8 cellular contexts compared by ENCODE assay signal in the genomic region with DNA sequence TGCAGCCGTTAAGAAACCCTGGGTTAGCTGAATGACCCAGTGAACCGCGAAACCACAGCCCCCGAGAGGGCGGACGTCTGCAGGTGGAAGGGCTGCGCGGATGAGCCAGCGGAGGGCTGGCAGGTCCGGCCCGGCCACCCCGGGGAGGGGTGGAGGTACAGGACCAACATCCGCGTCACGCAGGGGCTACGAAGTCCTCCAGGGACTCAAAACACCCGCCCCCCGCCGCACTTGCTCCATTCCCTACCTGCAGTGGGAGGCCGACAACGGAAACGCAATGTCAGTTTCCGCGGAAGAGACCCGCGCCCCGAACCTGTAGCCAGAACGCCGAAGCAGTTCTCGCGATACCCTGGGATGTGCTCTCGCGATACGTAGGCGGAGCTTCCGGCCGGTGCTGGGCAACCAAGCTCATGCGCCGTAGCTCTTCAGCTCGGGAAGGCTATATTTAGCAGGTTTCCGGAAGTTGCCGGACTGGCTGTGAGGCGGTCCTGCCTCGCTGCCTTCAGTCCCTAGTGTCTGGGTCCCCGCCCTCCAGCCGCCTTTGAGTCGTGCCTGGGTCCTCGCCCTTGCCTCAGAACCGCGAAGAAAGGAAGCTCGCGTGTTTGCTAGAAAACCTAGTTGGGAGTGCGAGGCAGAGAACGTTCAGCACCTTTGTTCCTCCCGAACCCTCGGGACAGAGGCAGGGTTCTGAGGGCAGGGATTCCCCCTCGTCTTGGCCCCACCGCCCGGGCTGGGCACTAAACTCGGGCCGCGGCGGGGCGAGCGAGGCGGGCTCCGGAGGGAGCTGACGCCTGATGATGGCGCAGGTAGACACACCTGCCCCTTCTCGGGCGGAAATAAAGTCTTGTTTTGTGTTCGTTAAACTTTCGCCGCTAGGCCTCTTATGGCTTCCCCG. TPM values are rescaled to one million over a fixed set of nuclear protein-coding genes. Genes with fewer than 3 reads are reported as not detected.
A peak's percentile ranks its signal among the peaks of the same experiment; 100 is the strongest.
DNase-seq lines count a peak whose midpoint lies in the region; ATAC-seq and TF ChIP-seq lines count a peak whose summit lies in the region.

A gene with protein sequence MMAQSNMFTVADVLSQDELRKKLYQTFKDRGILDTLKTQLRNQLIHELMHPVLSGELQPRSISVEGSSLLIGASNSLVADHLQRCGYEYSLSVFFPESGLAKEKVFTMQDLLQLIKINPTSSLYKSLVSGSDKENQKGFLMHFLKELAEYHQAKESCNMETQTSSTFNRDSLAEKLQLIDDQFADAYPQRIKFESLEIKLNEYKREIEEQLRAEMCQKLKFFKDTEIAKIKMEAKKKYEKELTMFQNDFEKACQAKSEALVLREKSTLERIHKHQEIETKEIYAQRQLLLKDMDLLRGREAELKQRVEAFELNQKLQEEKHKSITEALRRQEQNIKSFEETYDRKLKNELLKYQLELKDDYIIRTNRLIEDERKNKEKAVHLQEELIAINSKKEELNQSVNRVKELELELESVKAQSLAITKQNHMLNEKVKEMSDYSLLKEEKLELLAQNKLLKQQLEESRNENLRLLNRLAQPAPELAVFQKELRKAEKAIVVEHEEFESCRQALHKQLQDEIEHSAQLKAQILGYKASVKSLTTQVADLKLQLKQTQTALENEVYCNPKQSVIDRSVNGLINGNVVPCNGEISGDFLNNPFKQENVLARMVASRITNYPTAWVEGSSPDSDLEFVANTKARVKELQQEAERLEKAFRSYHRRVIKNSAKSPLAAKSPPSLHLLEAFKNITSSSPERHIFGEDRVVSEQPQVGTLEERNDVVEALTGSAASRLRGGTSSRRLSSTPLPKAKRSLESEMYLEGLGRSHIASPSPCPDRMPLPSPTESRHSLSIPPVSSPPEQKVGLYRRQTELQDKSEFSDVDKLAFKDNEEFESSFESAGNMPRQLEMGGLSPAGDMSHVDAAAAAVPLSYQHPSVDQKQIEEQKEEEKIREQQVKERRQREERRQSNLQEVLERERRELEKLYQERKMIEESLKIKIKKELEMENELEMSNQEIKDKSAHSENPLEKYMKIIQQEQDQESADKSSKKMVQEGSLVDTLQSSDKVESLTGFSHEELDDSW (plus strand): TSS at position 471 of the 895 bp plus-strand sequence. CDS start 324 bp downstream, at position 795.
A gene (minus strand): TSS at position 343 of the 895 bp plus-strand sequence. CDS start 14,657 bp downstream, outside the sequence.

- H4K20me1 ChIP-seq in PC-9 (ENCODE audit: insufficient read depth) = no peaks in the 10 kb centered on the region

- intact Hi-C loops in PC-9 (cut with micrococcal nuclease; ENCODE audit: unreplicated experiment) = loop anchor here (1.0 to 2.0 kb wide), 3 partner anchors 42 to 76 kb away; no protein-coding TSS in a partner anchor

- no TSS peak for BruUV-seq in PC-9 (replicated peaks; lab: Mats Ljungman, UMichigan)

- no peaks in the 10 kb centered on the region for H3K27me3 ChIP-seq in PC-9 (ENCODE audit: insufficient read depth, low read depth)

- CTCF ChIA-PET in PC-9 (lab: Charles Lee) = interaction anchor here (0.7 to 0.8 kb wide), 2 partner anchors 72 to 228 kb away, joined by 3 read pairs; no protein-coding TSS in a partner anchor

- peaks cover 72% of the 10 kb centered on the region for H3K79me2 ChIP-seq in PC-9 (ENCODE audit: low read depth)

- peak within 1 kb of the TSS; percentile 97 for H3K4me2 ChIP-seq in PC-9

- H3K4me1 ChIP-seq in PC-9 (replicated peaks; ENCODE audit: insufficient read depth) = peaks cover 15% of the 10 kb centered on the region; the same call in 1 of the 2 replicates

- no peaks in the 10 kb centered on the region for H3K9me2 ChIP-seq in PC-9 (ENCODE audit: insufficient read depth)

- POLR2A ChIA-PET in PC-9 (lab: Charles Lee; ENCODE audit: unreplicated experiment) = interaction anchor here (0.5 to 1.4 kb wide), 11 partner anchors 12 to 1122 kb away, joined by 3 to 18 read pairs (median 6); a partner anchor contains a TSS

- peaks cover 11% of the 10 kb centered on the region; the same call in 1 of the 2 replicates for H3F3A ChIP-seq in PC-9 (ENCODE audit: insufficient read depth, low read depth)

- H3K36me3 ChIP-seq in PC-9 (ENCODE audit: low read depth) = peaks cover 7% of the 10 kb centered on the region; the same call in 1 of the 2 replicates

- H3K27ac ChIP-seq in PC-9 = peak within 1 kb of the TSS; percentile 96

- peak within 1 kb of the TSS; percentile 92 for H2AFZ ChIP-seq in PC-9

- H3K9me3 ChIP-seq in PC-9 (ENCODE audit: insufficient read depth, low read depth) = no peaks in the 10 kb centered on the region

- peak within 1 kb of the TSS; percentile 84 for H3K4me3 ChIP-seq in Jurkat, Clone E6-1 (ENCODE audit: low read length)
- peak within 1 kb of the TSS; percentile 99 for H3K4me3 ChIP-seq in PC-9
- peak within 1 kb of the TSS; percentile 76 for H3K4me3 ChIP-seq in epithelial cell of proximal tubule (ENCODE audit: low read depth, low read length)

- DNase-seq in DMS153 treated with DMSO at 0.1 percent for 48 hours (lab: John Stamatoyannopoulos, UW; ENCODE audit: unreplicated experiment) = peak; percentile 61
- DNase-seq in Jurkat, Clone E6-1 (ENCODE audit: low read depth, low spot score) = peak; percentile 90
- peak; percentile 88 to 95 for DNase-seq in PC-9
- DNase-seq in activated T-cell treated with anti-CD3 and anti-CD28 coated beads, Interleukin-2, amount 50 U/mL, for 1 hour = peak; percentile 90
- DNase-seq in epithelial cell of proximal tubule (ENCODE audit: low read depth) = peak; percentile 63
- peak; percentile 96 for DNase-seq in mucosa of gallbladder (ENCODE audit: low spot score)
- peak; percentile 73 to 87 for DNase-seq in stimulated activated CD8-positive, alpha-beta memory T cell treated with anti-CD3 and anti-CD28 coated beads, Interleukin-4, amount 100 ng/mL, for 4 hours (ENCODE audit: low read depth in 2 of 2, low spot score in 1 of 2)

- ATAC-seq in GM21619 (IDR thresholded peaks at IDR 0.05; ENCODE audit: unreplicated experiment) = peak; percentile 90

- TF ChIP-seq CTCF in PC-9 (conservative IDR thresholded peaks at IDR 0.05) (no peak), epithelial cell of proximal tubule (conservative IDR thresholded peaks at IDR 0.05; ENCODE audit: low read depth, low read length) (no peak)

RNA-seq across cellular contexts. Expression of the first gene that starts in this region (rescaled TPM):
- polyA plus RNA-seq in Jurkat, Clone E6-1 (2012; ENCODE audit: insufficient read depth, insufficient read length) = 23.3 TPM
- total RNA-seq in PC-9 (2021) = 31.6 and 35.6 TPM in 2 replicates
- total RNA-seq in epithelial cell of proximal tubule = 8.4 and 10.8 TPM in 2 replicates
- 33.2 TPM for total RNA-seq in mucosa of gallbladder

RNA-seq across cellular contexts. Expression of the second gene that starts in this region (rescaled TPM):
- 8.2 TPM for polyA plus RNA-seq in Jurkat, Clone E6-1 (2012; ENCODE audit: insufficient read depth, insufficient read length)
- total RNA-seq in PC-9 (2021) = 18.5 and 23.6 TPM in 2 replicates
- 6.4 and 10.3 TPM in 2 replicates for total RNA-seq in epithelial cell of proximal tubule
- 25.1 TPM for total RNA-seq in mucosa of gallbladder

Comparison
In these comparisons a context has a peak if more than half of its experiments do, and no peak if none do; other contexts are left out.
1. Peak in every context shown above with its lines: DNase-seq, ATAC-seq, H3K4me3 ChIP-seq and H3K27ac ChIP-seq.